Comparison of ENCODE assay signal across 1 cellular context in genomic region chr1:214547747-214548146, GRCh38.
TF ChIP-seq lines count a peak whose summit lies in the region.

No MANE protein-coding gene starts in this region.

TF ChIP-seq in WTC11, 78 proteins besides CTCF, POLR2A, EP300 and RAD21 (continued from another document):
- TF ChIP-seq NFATC4 (CRISPR knock-in tag; IDR thresholded peaks at IDR 0.05) (no peak), SMAD4 (CRISPR knock-in tag; IDR thresholded peaks at IDR 0.05) (no peak), ZNF423 (CRISPR knock-in tag; IDR thresholded peaks at IDR 0.05) (no peak), JUN (CRISPR knock-in tag; IDR thresholded peaks at IDR 0.05) (no peak), ZNF121 (CRISPR knock-in tag; IDR thresholded peaks at IDR 0.05) (no peak)
- TF ChIP-seq, protein P1, sequence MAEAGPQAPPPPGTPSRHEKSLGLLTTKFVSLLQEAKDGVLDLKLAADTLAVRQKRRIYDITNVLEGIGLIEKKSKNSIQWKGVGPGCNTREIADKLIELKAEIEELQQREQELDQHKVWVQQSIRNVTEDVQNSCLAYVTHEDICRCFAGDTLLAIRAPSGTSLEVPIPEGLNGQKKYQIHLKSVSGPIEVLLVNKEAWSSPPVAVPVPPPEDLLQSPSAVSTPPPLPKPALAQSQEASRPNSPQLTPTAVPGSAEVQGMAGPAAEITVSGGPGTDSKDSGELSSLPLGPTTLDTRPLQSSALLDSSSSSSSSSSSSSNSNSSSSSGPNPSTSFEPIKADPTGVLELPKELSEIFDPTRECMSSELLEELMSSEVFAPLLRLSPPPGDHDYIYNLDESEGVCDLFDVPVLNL (CRISPR knock-in tag; IDR thresholded peaks at IDR 0.05; ENCODE audit: borderline replicate concordance, low read depth), result no peak
